ENCODE assay signal across 7 cellular contexts in the genomic region with DNA sequence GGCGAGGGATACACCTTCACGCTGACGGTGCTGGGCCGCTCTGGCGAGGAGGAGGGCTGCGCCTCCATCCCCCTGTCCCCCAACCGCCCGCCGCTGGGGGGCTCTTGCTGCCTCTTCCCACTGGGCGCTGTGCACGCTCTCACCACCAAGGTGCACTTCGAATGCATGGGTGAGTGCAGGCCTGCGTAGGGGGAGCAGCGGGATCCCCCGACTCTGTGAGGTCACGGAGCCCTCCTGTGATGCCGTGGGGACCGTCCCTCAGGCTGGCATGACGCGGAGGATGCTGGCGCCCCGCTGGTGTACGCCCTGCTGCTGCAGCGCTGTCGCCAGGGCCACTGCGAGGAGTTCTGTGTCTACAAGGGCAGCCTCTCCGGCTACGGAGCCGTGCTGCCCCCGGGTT. TPM values are rescaled to one million over a fixed set of nuclear protein-coding genes. Genes with fewer than 3 reads are reported as not detected.
DNase-seq lines count a peak whose midpoint lies in the region; ATAC-seq and TF ChIP-seq lines count a peak whose summit lies in the region.
"Not testable (repeated sequence)": the region's sequence is repeated elsewhere in the genome, so short reads cannot be mapped to it uniquely, and the experiment has no call there.

No MANE protein-coding gene starts in this region.

- H3K27me3 ChIP-seq in right cardiac atrium (ENCODE audit: control insufficient read depth, insufficient read depth); lung (ENCODE audit: control insufficient read depth, insufficient read depth): not testable (repeated sequence)

- not testable (repeated sequence) for TF ChIP-seq CTCF in activated B cell treated with CpG ODN at 0.5 μM for 24 hours (IDR thresholded peaks at IDR 0.05); lung (IDR thresholded peaks at IDR 0.05; ENCODE audit: control extremely low read depth, extremely low read depth)

- H3K9me3 Mint-ChIP-seq in activated B cell treated with CpG ODN at 0.5 μM for 24 hours, result not testable (repeated sequence)

- not testable (repeated sequence) for ATAC-seq in activated B cell treated with CpG ODN at 0.5 μM for 24 hours (ENCODE audit: low read depth); Right ventricle myocardium inferior; right cardiac atrium; lung (ENCODE audit: insufficient read depth, low FRiP score); stimulated activated naive CD8-positive, alpha-beta T cell treated with anti-CD3 and anti-CD28 coated beads, Interleukin-15, Interleukin-2, amounts not matched to agents 100 U/mL and 50 U/mL, for 24 hours

- intact Hi-C loops in activated B cell treated with CpG ODN at 0.5 μM for 24 hours (cut with micrococcal nuclease); Right ventricle myocardium inferior (cut with DNase I); right cardiac atrium (cut with DNase I); posterior vena cava (cut with DNase I): not testable (repeated sequence)

- H3K4me1 ChIP-seq in right cardiac atrium (ENCODE audit: control insufficient read depth, insufficient read depth, low read length); lung (ENCODE audit: control insufficient read depth in 2 of 2, insufficient read depth in 2 of 2, low read length in 2 of 2): not testable (repeated sequence)

- H3K27me3 Mint-ChIP-seq in activated B cell treated with CpG ODN at 0.5 μM for 24 hours, result not testable (repeated sequence)

- not testable (repeated sequence) for H3K4me3 Mint-ChIP-seq in activated B cell treated with CpG ODN at 0.5 μM for 24 hours

- H3K4me1 Mint-ChIP-seq in activated B cell treated with CpG ODN at 0.5 μM for 24 hours, result not testable (repeated sequence)

- not testable (repeated sequence) for H3K27ac ChIP-seq in right cardiac atrium (ENCODE audit: low read length); lung (ENCODE audit: low read depth in 1 of 2, low read length in 1 of 2)

- not testable (repeated sequence) for H3K4me3 ChIP-seq in right cardiac atrium (ENCODE audit: low read length); lung

- POLR2A ChIA-PET in activated B cell treated with CpG ODN at 0.5 μM for 24 hours (lab: Charles Lee), result not testable (repeated sequence)

- H3K36me3 ChIP-seq in lung (ENCODE audit: control insufficient read depth in 2 of 2, insufficient read depth in 2 of 2, low read length in 2 of 2), result not testable (repeated sequence)

- CTCF ChIA-PET in activated B cell treated with CpG ODN at 0.5 μM for 24 hours (lab: Charles Lee), result not testable (repeated sequence)

- not testable (repeated sequence) for H3K36me3 Mint-ChIP-seq in activated B cell treated with CpG ODN at 0.5 μM for 24 hours (ENCODE audit: low read depth)

- WGBS in right cardiac atrium, result 98% methylated on average over 14 of the region's 30 CpGs
- 92 to 95% methylated on average over 9 to 12 of the region's 30 CpGs for WGBS in lung, 2 donors

- not testable (repeated sequence) for H3K27ac Mint-ChIP-seq in activated B cell treated with CpG ODN at 0.5 μM for 24 hours

- DNase-seq in activated B cell treated with CpG ODN at 0.5 μM for 24 hours (peak; percentile 13), Right ventricle myocardium inferior (ENCODE audit: missing footprints) (peak; percentile 5), right cardiac atrium (peak in 2 of 3 donors; percentile 6 to 24), lung (ENCODE audit: low spot score) (peak; percentile 2), posterior vena cava (ENCODE audit: low spot score) (peak; percentile 38)
- DNase-seq in activated effector memory CD4-positive, alpha-beta T cell treated with anti-CD3 and anti-CD28 coated beads, Interleukin-2, amount 50 U/mL, for 16 hours, result peak; percentile 27
- DNase-seq in stimulated activated naive CD8-positive, alpha-beta T cell treated with anti-CD3 and anti-CD28 coated beads, Interleukin-15, Interleukin-2, amounts not matched to agents 100 U/mL and 50 U/mL, for 24 hours, result peak; percentile 2

- H3K9me3 ChIP-seq in right cardiac atrium (ENCODE audit: control insufficient read depth, low read length); lung (ENCODE audit: control insufficient read depth in 2 of 2, insufficient read depth in 1 of 2, low read length in 1 of 2): not testable (repeated sequence)

RNA-seq across cellular contexts. Expression of gene NPIPA7, which starts 54.2 kb away (rescaled TPM):
- 4.4 and 7.0 TPM in 2 replicates for total RNA-seq in activated B cell treated with CpG ODN at 0.5 μM for 24 hours
- total RNA-seq in Right ventricle myocardium inferior, result 3.0 TPM
- total RNA-seq in right cardiac atrium, result 1 to 10 TPM; 2.2 to 5.1 (median 3.2) TPM
- polyA plus RNA-seq in right cardiac atrium, result 7.4 TPM
- total RNA-seq in lung, result 10 to 100 TPM; 10.1 to 10.5 TPM
- polyA plus RNA-seq in lung, result 10 to 100 TPM in 1 of 2 donors, 1 to 10 TPM in 1; 9.3 to 21.6 TPM
- total RNA-seq in posterior vena cava, result 10 to 100 TPM in 1 of 2 donors, 1 to 10 TPM in 1; 4.5 to 15.9 TPM
